Comparison of ENCODE assay signal across 8 cellular contexts in the genomic region with DNA sequence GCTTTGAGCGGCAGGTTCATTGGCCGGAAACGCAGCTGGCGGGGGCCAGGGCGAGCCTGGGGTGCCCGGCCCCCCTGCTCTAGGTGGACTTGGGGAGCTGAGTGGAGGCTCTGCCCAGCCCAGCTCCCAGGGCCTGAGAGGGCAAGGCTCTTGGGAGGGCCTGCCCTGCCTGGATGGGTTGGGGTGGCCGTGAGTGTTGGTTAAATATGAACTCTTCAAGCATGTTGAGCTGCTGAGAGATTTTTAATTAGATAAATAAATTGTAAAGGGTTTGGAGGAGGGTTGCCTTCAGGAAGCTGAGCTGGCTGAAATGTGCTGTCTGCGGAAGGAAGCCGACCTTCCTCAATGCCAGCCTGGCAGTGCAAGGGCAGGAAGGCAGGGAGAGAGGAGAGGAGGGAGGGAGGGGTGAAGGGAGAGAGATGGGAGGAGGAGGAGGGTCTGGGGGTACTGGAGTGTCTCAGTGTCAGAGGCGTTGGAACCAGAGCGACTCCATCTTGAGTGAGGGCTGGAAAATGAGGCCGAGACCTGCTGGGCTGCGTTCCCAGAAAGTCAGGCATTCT. TPM values are rescaled to one million over a fixed set of nuclear protein-coding genes. Genes with fewer than 3 reads are reported as not detected.
DNase-seq lines count a peak whose midpoint lies in the region; ATAC-seq and TF ChIP-seq lines count a peak whose summit lies in the region.

No MANE protein-coding gene starts in this region.

- H3K4me3 ChIP-seq in left ventricle myocardium inferior = peak overlapping the region; percentile 55
- peak overlapping the region; percentile 48 to 77 (median 64) for H3K4me3 ChIP-seq in skeletal muscle tissue (ENCODE audit: low read length in 3 of 3)

- H3K4me1 ChIP-seq in left ventricle myocardium inferior (peaks cover 37% of the 10 kb centered on the region), skeletal muscle tissue (ENCODE audit: control insufficient read depth in 3 of 3, insufficient read depth in 3 of 3, low read length in 3 of 3) (peaks cover 17 to 24% (median 21%) of the 10 kb centered on the region in 3 donors)

- peak overlapping the region in 2 of 3 donors; percentile 53 to 73 for H3K9ac ChIP-seq in skeletal muscle tissue (ENCODE audit: low read depth in 1 of 3, low read length in 3 of 3)

- H3K36me3 Mint-ChIP-seq in activated B cell treated with CpG ODN at 0.5 μM for 24 hours (ENCODE audit: low read depth) = no peaks in the 10 kb centered on the region

- no peaks in the 10 kb centered on the region for H3K9me3 Mint-ChIP-seq in activated B cell treated with CpG ODN at 0.5 μM for 24 hours

- TF ChIP-seq CTCF in activated B cell treated with CpG ODN at 0.5 μM for 24 hours (IDR thresholded peaks at IDR 0.05) (no peak), left ventricle myocardium inferior (IDR thresholded peaks at IDR 0.05; ENCODE audit: borderline replicate concordance) (no peak)

- H3K27ac Mint-ChIP-seq in activated B cell treated with CpG ODN at 0.5 μM for 24 hours = no peak overlapping the region

- H3K27me3 Mint-ChIP-seq in activated B cell treated with CpG ODN at 0.5 μM for 24 hours = peaks cover 34% of the 10 kb centered on the region

- DNase-seq in activated B cell treated with CpG ODN at 0.5 μM for 24 hours (no peak), left ventricle myocardium inferior (no peak), NOMO-1 treated with dmso at 0.1 percent for 144 hours (lab: John Stamatoyannopoulos, UW; ENCODE audit: unreplicated experiment) (no peak), NCI-H2081 (lab: John Stamatoyannopoulos, UW) (no peak)

- H3K27ac ChIP-seq in left ventricle myocardium inferior (replicated peaks) = peak overlapping the region; percentile 79
- peak overlapping the region; percentile 2 for H3K27ac ChIP-seq in skeletal muscle tissue (ENCODE audit: low read depth, low read length)

- intact Hi-C loops in activated B cell treated with CpG ODN at 0.5 μM for 24 hours (cut with micrococcal nuclease) (no loop called here), left ventricle myocardium inferior (cut with micrococcal nuclease) (no loop called here)

- H3K36me3 ChIP-seq in left ventricle myocardium inferior (no peaks in the 10 kb centered on the region), skeletal muscle tissue (ENCODE audit: control insufficient read depth in 3 of 3, insufficient read depth in 3 of 3, low read length in 3 of 3) (no peaks in the 10 kb centered on the region)

- H3K27me3 ChIP-seq in left ventricle myocardium inferior (ENCODE audit: low read depth) (no peaks in the 10 kb centered on the region), skeletal muscle tissue (ENCODE audit: control insufficient read depth in 3 of 3, insufficient read depth in 3 of 3, low read length in 3 of 3) (peaks cover 0 to 2% (median 0%) of the 10 kb centered on the region in 3 donors)

- peak overlapping the region; percentile 82 for H3K4me3 Mint-ChIP-seq in activated B cell treated with CpG ODN at 0.5 μM for 24 hours

- CTCF ChIA-PET in activated B cell treated with CpG ODN at 0.5 μM for 24 hours (lab: Charles Lee) = no interaction called here

- POLR2A ChIA-PET in activated B cell treated with CpG ODN at 0.5 μM for 24 hours (lab: Charles Lee) = interaction anchor here (1.0 to 1.7 kb wide), 3 partner anchors 39 to 130 kb away, joined by 3 to 4 read pairs (median 4); a partner anchor contains a TSS

- peaks cover 20% of the 10 kb centered on the region for H3K4me1 Mint-ChIP-seq in activated B cell treated with CpG ODN at 0.5 μM for 24 hours

- ATAC-seq in GM19351 (IDR thresholded peaks at IDR 0.05; ENCODE audit: unreplicated experiment) (peak; percentile 50), activated B cell treated with CpG ODN at 0.5 μM for 24 hours (ENCODE audit: low read depth) (no peak), HG03354 (IDR thresholded peaks at IDR 0.05; ENCODE audit: poor library complexity, severe bottlenecking, unreplicated experiment) (no peak), HG03139 (IDR thresholded peaks at IDR 0.05; ENCODE audit: unreplicated experiment) (no peak)

- H3K9me3 ChIP-seq in left ventricle myocardium inferior (replicated peaks) (no peaks in the 10 kb centered on the region), skeletal muscle tissue (ENCODE audit: control insufficient read depth in 3 of 3, low read length in 3 of 3) (no peaks in the 10 kb centered on the region)

RNA-seq across cellular contexts. Expression of a gene that starts 39.4 kb away (rescaled TPM):
- total RNA-seq in activated B cell treated with CpG ODN at 0.5 μM for 24 hours (33.1 and 34.8 TPM in 2 replicates), left ventricle myocardium inferior (36.4 TPM), skeletal muscle tissue (5.2 TPM)
